39 cellular contexts compared by ENCODE assay signal in genomic region chr2:210994104-210994503, GRCh38.
"Had no signal": no experiment of that assay in that cellular context is flagged by ENCODE, and none has a peak within 500 bp of the region (broad histone marks: within the 10 kb centered on the region; RNA-seq: fewer than 3 reads in every experiment).

No MANE protein-coding gene starts in this region.

- ATAC-seq: activated naive CD4-positive, alpha-beta T cell treated with anti-CD3 and anti-CD28 coated beads, Interleukin-2, amount 50 U/mL, for 72 hours; activated naive CD8-positive, alpha-beta T cell treated with anti-CD3 and anti-CD28 coated beads, Interleukin-2, amount 50 U/mL, for 24 hours; activated T-cell treated with anti-CD3 and anti-CD28 coated beads, Interleukin-2, amount 50 U/mL, for 4 hours; activated T-cell treated with anti-CD3 and anti-CD28 coated beads, Interleukin-2, amount 50 U/mL, for 72 hours; activated T-helper 17 cell treated with anti-CD3 and anti-CD28 coated beads, Interleukin-2, amount 50 U/mL, for 72 hours; body of pancreas had no signal

- H3K9me3 ChIP-seq: ascending aorta, body of pancreas, breast epithelium had no signal

- H3K4me3 ChIP-seq: adrenal gland, ascending aorta, body of pancreas, breast epithelium, cardiac muscle cell had no signal

- H3K4me1 Mint-ChIP-seq: activated naive CD4-positive, alpha-beta T cell treated with anti-CD3 and anti-CD28 coated beads, Interleukin-2, amount 10 ng/mL, durations not matched to agents 7 days and 5 days; activated naive CD4-positive, alpha-beta T cell treated with anti-CD3 and anti-CD28 coated beads, Interleukin-2, amount 50 U/mL, for 24 hours; activated naive CD8-positive, alpha-beta T cell treated with anti-CD3 and anti-CD28 coated beads for 36 hours; activated naive CD8-positive, alpha-beta T cell treated with anti-CD3 and anti-CD28 coated beads, Interleukin-2, amount 10 ng/mL, durations not matched to agents 7 days and 5 days; activated naive CD8-positive, alpha-beta T cell treated with anti-CD3 and anti-CD28 coated beads, Interleukin-2, amount 50 U/mL, for 24 hours; activated T-helper 17 cell treated with anti-CD3 and anti-CD28 coated beads, Interleukin-2, amount 50 U/mL, for 72 hours; brain; central memory CD8-positive, alpha-beta T cell had no signal

- H3K27me3 ChIP-seq: adrenal gland, ascending aorta, body of pancreas, brain microvascular endothelial cell, breast epithelium, cardiac muscle cell had no signal

- H3K4me3 Mint-ChIP-seq: activated naive CD4-positive, alpha-beta T cell treated with anti-CD3 and anti-CD28 coated beads for 36 hours; activated naive CD4-positive, alpha-beta T cell treated with anti-CD3 and anti-CD28 coated beads, Interleukin-2, amount 10 ng/mL, durations not matched to agents 7 days and 5 days; activated naive CD4-positive, alpha-beta T cell treated with anti-CD3 and anti-CD28 coated beads, Interleukin-2, amount 50 U/mL, for 24 hours; activated naive CD8-positive, alpha-beta T cell; activated naive CD8-positive, alpha-beta T cell treated with anti-CD3 and anti-CD28 coated beads for 36 hours; activated naive CD8-positive, alpha-beta T cell treated with anti-CD3 and anti-CD28 coated beads, Interleukin-2, amount 10 ng/mL, durations not matched to agents 7 days and 5 days; activated naive CD8-positive, alpha-beta T cell treated with anti-CD3 and anti-CD28 coated beads, Interleukin-2, amount 50 U/mL, for 24 hours; activated T-cell treated with anti-CD3 and anti-CD28 coated beads, Interleukin-2, amount 50 U/mL, for 24 hours; activated T-cell treated with anti-CD3 and anti-CD28 coated beads, Interleukin-2, amount 50 U/mL, for 4 hours; activated T-cell treated with anti-CD3 and anti-CD28 coated beads, Interleukin-2, amount 50 U/mL, for 72 hours; activated T-helper 1 cell treated with anti-CD3 and anti-CD28 coated beads, Interleukin-12 subunit alpha, Interleukin-12 subunit beta, Interleukin-2, Interleukin-4 antibody, amounts not matched to agents 30 ng/mL and 10 ng/mL and 1 ng/mL, durations not matched to agents 14 hours and 24 hours and 36 hours; activated T-helper 17 cell treated with anti-CD3 and anti-CD28 coated beads, Interleukin-2, amount 50 U/mL, for 72 hours; brain; central memory CD8-positive, alpha-beta T cell had no signal

- H3K9me3 Mint-ChIP-seq: activated naive CD8-positive, alpha-beta T cell treated with anti-CD3 and anti-CD28 coated beads, Interleukin-2, amount 10 ng/mL, durations not matched to agents 7 days and 5 days; activated T-helper 1 cell treated with anti-CD3 and anti-CD28 coated beads, Interleukin-12 subunit alpha, Interleukin-12 subunit beta, Interleukin-2, Interleukin-4 antibody, amounts not matched to agents 30 ng/mL and 10 ng/mL and 1 ng/mL, durations not matched to agents 14 hours and 24 hours and 36 hours had no signal

- H3K27me3 Mint-ChIP-seq: activated naive CD4-positive, alpha-beta T cell treated with anti-CD3 and anti-CD28 coated beads, Interleukin-2, amount 10 ng/mL, durations not matched to agents 7 days and 5 days; activated naive CD4-positive, alpha-beta T cell treated with anti-CD3 and anti-CD28 coated beads, Interleukin-2, amount 50 U/mL, for 24 hours; activated naive CD8-positive, alpha-beta T cell; activated naive CD8-positive, alpha-beta T cell treated with anti-CD3 and anti-CD28 coated beads for 36 hours; activated naive CD8-positive, alpha-beta T cell treated with anti-CD3 and anti-CD28 coated beads, Interleukin-2, amount 10 ng/mL, durations not matched to agents 7 days and 5 days; activated naive CD8-positive, alpha-beta T cell treated with anti-CD3 and anti-CD28 coated beads, Interleukin-2, amount 50 U/mL, for 24 hours; activated T-cell treated with anti-CD3 and anti-CD28 coated beads, Interleukin-2, amount 50 U/mL, for 24 hours; activated T-helper 17 cell treated with anti-CD3 and anti-CD28 coated beads, Interleukin-2, amount 50 U/mL, for 72 hours; central memory CD8-positive, alpha-beta T cell had no signal

- H3K27ac Mint-ChIP-seq: activated naive CD4-positive, alpha-beta T cell treated with anti-CD3 and anti-CD28 coated beads for 36 hours; activated naive CD4-positive, alpha-beta T cell treated with anti-CD3 and anti-CD28 coated beads, Interleukin-2, amount 10 ng/mL, durations not matched to agents 7 days and 5 days; activated naive CD4-positive, alpha-beta T cell treated with anti-CD3 and anti-CD28 coated beads, Interleukin-2, amount 50 U/mL, for 24 hours; activated naive CD4-positive, alpha-beta T cell treated with anti-CD3 and anti-CD28 coated beads, Interleukin-2, amount 50 U/mL, for 72 hours; activated naive CD8-positive, alpha-beta T cell; activated naive CD8-positive, alpha-beta T cell treated with anti-CD3 and anti-CD28 coated beads for 36 hours; activated naive CD8-positive, alpha-beta T cell treated with anti-CD3 and anti-CD28 coated beads, Interleukin-2, amount 10 ng/mL, durations not matched to agents 7 days and 5 days; activated naive CD8-positive, alpha-beta T cell treated with anti-CD3 and anti-CD28 coated beads, Interleukin-2, amount 50 U/mL, for 24 hours; activated T-cell treated with anti-CD3 and anti-CD28 coated beads, Interleukin-2, amount 50 U/mL, for 24 hours; activated T-cell treated with anti-CD3 and anti-CD28 coated beads, Interleukin-2, amount 50 U/mL, for 72 hours; activated T-helper 1 cell treated with anti-CD3 and anti-CD28 coated beads, Interleukin-12 subunit alpha, Interleukin-12 subunit beta, Interleukin-2, Interleukin-4 antibody, amounts not matched to agents 30 ng/mL and 10 ng/mL and 1 ng/mL, durations not matched to agents 14 hours and 24 hours and 36 hours; activated T-helper 17 cell treated with anti-CD3 and anti-CD28 coated beads, Interleukin-2, amount 50 U/mL, for 72 hours; activated T-helper 2 cell treated with anti-CD3 and anti-CD28 coated beads, Interferon-gamma antibody, Interleukin-2, Interleukin-4, amounts not matched to agents 10 μg/mL and 5 μg/mL and 100 μg/mL, durations not matched to agents 14 hours and 24 hours and 36 hours; brain had no signal

- H3K4me1 ChIP-seq: adrenal gland, body of pancreas, breast epithelium had no signal

- FAIRE-seq: astrocyte, bronchial epithelial cell had no signal

- DNase-seq: activated effector memory CD4-positive, alpha-beta T cell treated with anti-CD3 and anti-CD28 coated beads, Interleukin-2, amount 50 U/mL, for 16 hours; activated effector memory CD4-positive, alpha-beta T cell treated with Interleukin-2 at 50 U/mL for 16 hours; activated gamma-delta T cell; activated gamma-delta T cell treated with Interleukin-2 at 50 U/mL for 16 hours; activated naive CD4-positive, alpha-beta T cell; activated naive CD4-positive, alpha-beta T cell treated with anti-CD3 and anti-CD28 coated beads for 36 hours; activated naive CD4-positive, alpha-beta T cell treated with anti-CD3 and anti-CD28 coated beads, Interleukin-2, amount 10 ng/mL, durations not matched to agents 7 days and 5 days; activated naive CD4-positive, alpha-beta T cell treated with anti-CD3 and anti-CD28 coated beads, Interleukin-2, amount 50 U/mL, for 16 hours; activated naive CD4-positive, alpha-beta T cell treated with Interleukin-2 at 50 U/mL for 16 hours; activated naive CD8-positive, alpha-beta T cell treated with anti-CD3 and anti-CD28 coated beads for 36 hours; activated naive CD8-positive, alpha-beta T cell treated with anti-CD3 and anti-CD28 coated beads, Interleukin-2, amount 10 ng/mL, durations not matched to agents 7 days and 5 days; activated naive CD8-positive, alpha-beta T cell treated with anti-CD3 and anti-CD28 coated beads, Interleukin-2, amount 50 U/mL, for 24 hours; activated T-cell treated with anti-CD3 and anti-CD28 coated beads, Interleukin-2, amount 50 U/mL, for 24 hours; activated T-cell treated with anti-CD3 and anti-CD28 coated beads, Interleukin-2, amount 50 U/mL, for 4 hours; activated T-cell treated with anti-CD3 and anti-CD28 coated beads, Interleukin-2, amount 50 U/mL, for 48 hours; activated T-cell treated with anti-CD3 and anti-CD28 coated beads, Interleukin-2, amount 50 U/mL, for 72 hours; adrenal gland; amniotic stem cell; amygdala; anterior cingulate cortex; aorta; body of pancreas; brain microvascular endothelial cell; caudate nucleus; central memory CD4-positive, alpha-beta T cell; cerebellar nuclear complex had no signal

- H3K27ac ChIP-seq: adrenal gland, ascending aorta, body of pancreas, brain microvascular endothelial cell, breast epithelium, cardiac muscle cell had no signal

- H3K36me3 Mint-ChIP-seq: activated naive CD4-positive, alpha-beta T cell treated with anti-CD3 and anti-CD28 coated beads, Interleukin-2, amount 10 ng/mL, durations not matched to agents 7 days and 5 days; activated naive CD4-positive, alpha-beta T cell treated with anti-CD3 and anti-CD28 coated beads, Interleukin-2, amount 50 U/mL, for 24 hours; activated naive CD4-positive, alpha-beta T cell treated with anti-CD3 and anti-CD28 coated beads, Interleukin-2, amount 50 U/mL, for 72 hours; activated naive CD8-positive, alpha-beta T cell; activated naive CD8-positive, alpha-beta T cell treated with anti-CD3 and anti-CD28 coated beads for 36 hours; activated naive CD8-positive, alpha-beta T cell treated with anti-CD3 and anti-CD28 coated beads, Interleukin-2, amount 10 ng/mL, durations not matched to agents 7 days and 5 days; brain had no signal

- H3K36me3 ChIP-seq: adrenal gland, ascending aorta, brain microvascular endothelial cell, breast epithelium, cardiac muscle cell had no signal
